Comparison of ENCODE assay signal across 2 cellular contexts in the genomic region with DNA sequence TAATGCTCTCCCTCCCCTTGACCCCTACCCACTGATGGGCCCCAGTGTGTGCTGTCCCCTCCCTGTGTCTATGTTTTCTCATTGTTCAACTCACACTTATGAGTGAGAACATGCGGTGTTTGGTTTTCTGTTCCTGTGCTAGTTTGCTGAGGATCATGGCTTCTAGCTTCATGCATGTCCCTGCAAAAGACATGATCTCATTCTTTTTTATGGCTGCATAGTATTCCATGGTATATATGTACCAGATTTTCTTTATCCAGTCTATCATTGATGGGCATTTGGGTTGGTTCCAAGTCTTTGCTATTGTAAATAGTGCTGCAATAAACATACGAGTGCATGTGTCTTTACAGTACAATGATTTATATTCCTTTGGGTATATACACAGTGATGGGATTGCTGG.
DNase-seq lines count a peak whose midpoint lies in the region; ATAC-seq, FAIRE-seq and TF ChIP-seq lines count a peak whose summit lies in the region.
"Not testable (repeated sequence)": the region's sequence is repeated elsewhere in the genome, so short reads cannot be mapped to it uniquely, and the experiment has no call there.

No MANE protein-coding gene starts in this region.

- POLR2A ChIA-PET in HEK293 (lab: Yijun Ruan, JAX): not testable (repeated sequence)
- POLR2A ChIA-PET in K562 (lab: Yijun Ruan, JAX): interaction anchor here (0.6 kb wide), 1 partner anchor 59 kb away, joined by 4 read pairs; no protein-coding TSS in a partner anchor

- not testable (repeated sequence) for H3K9ac ChIP-seq in K562 (ENCODE audit: insufficient read depth in 1 of 2, low read depth in 2 of 2, low read length in 2 of 2)

- not testable (repeated sequence) for TF ChIP-seq POLR2A in K562 (conservative IDR thresholded peaks at IDR 0.05)

- H3K4me2 ChIP-seq in K562 (ENCODE audit: insufficient read depth, low read length): not testable (repeated sequence)

- 85% methylated on average over 2 of the region's 2 CpGs for WGBS in K562 (ENCODE audit: insufficient coverage, low coverage, missing lambda C conversion rate)

- not testable (repeated sequence) for TF ChIP-seq CTCF in HEK293 (tag by site-specific recombination; IDR thresholded peaks at IDR 0.05); K562 (IDR thresholded peaks at IDR 0.05 in 2 of 3, conservative IDR thresholded peaks at IDR 0.05 in 1 of 3; ENCODE audit: insufficient read depth in 2 of 3, low read depth in 1 of 3, low read length in 3 of 3)

- in situ Hi-C loops in K562 (cut with MboI): not testable (repeated sequence)

- H3K27ac ChIP-seq in HEK293 (ENCODE audit: extremely low read depth, low read depth, low read length); K562 (ENCODE audit: extremely low read depth, low read depth, low read length): not testable (repeated sequence)

- TF ChIP-seq EP300 in K562 (IDR thresholded peaks at IDR 0.05; ENCODE audit: low read length): not testable (repeated sequence)

- not testable (repeated sequence) for H3K79me2 ChIP-seq in K562 (ENCODE audit: control insufficient read depth, insufficient read depth, low read length)

- BruUV-seq in K562 (replicated peaks; lab: Mats Ljungman, UMichigan): not testable (repeated sequence)

- H3K9me1 ChIP-seq in K562 (ENCODE audit: control insufficient read depth, insufficient read depth, low read length): not testable (repeated sequence)

- ATAC-seq in K562: not testable (repeated sequence)

- CTCF ChIA-PET in HEK293 (lab: Yijun Ruan, JAX): interaction anchor here (0.7 kb wide), 1 partner anchor 217 kb away, joined by 3 read pairs; no protein-coding TSS in a partner anchor
- CTCF ChIA-PET in K562 (lab: Yijun Ruan, JAX; ENCODE audit: low intra/inter-chr PET ratio): not testable (repeated sequence)

- H2AFZ ChIP-seq in K562 (ENCODE audit: low read depth, low read length): not testable (repeated sequence)

- FAIRE-seq in K562 (lab: Jason Lieb, UNC): not testable (repeated sequence)

- H3K36me3 ChIP-seq in HEK293 (ENCODE audit: control insufficient read depth in 2 of 2, insufficient read depth in 1 of 2, low read length in 2 of 2); K562 (ENCODE audit: control insufficient read depth, insufficient read depth, low read length): not testable (repeated sequence)

- not testable (repeated sequence) for H3K4me3 ChIP-seq in HEK293 (ENCODE audit: low read depth, low read length); K562

- not testable (repeated sequence) for TF ChIP-seq RAD21 in K562 (CRISPR knock-in tag; conservative IDR thresholded peaks at IDR 0.05 in 1 of 2, IDR thresholded peaks at IDR 0.05 in 1 of 2)

- H3K4me1 ChIP-seq in HEK293 (ENCODE audit: control insufficient read depth, insufficient read depth, low read length); K562 (replicated peaks in 1 of 2; ENCODE audit: control insufficient read depth in 2 of 2, insufficient read depth in 2 of 2, low read length in 2 of 2): not testable (repeated sequence)

- not testable (repeated sequence) for H3K9me3 ChIP-seq in HEK293 (ENCODE audit: control insufficient read depth, insufficient read depth, low read depth, low read length); K562 (replicated peaks; ENCODE audit: control insufficient read depth, insufficient read depth, low read depth, low read length)

- H3K27me3 ChIP-seq in K562 (ENCODE audit: control insufficient read depth in 2 of 2, insufficient read depth in 2 of 2, low read length in 2 of 2): not testable (repeated sequence)

- intact Hi-C loops in K562 (cut with micrococcal nuclease): not testable (repeated sequence)

- H4K20me1 ChIP-seq in K562 (replicated peaks; ENCODE audit: control insufficient read depth, insufficient read depth, low read length): not testable (repeated sequence)

- DNase-seq in K562 (ENCODE audit: extremely low read depth in 1 of 4, low spot score in 3 of 4): not testable (repeated sequence)

TF ChIP-seq in HEK293, 187 proteins besides CTCF, POLR2A, EP300 and RAD21:
- peak; percentile 84 for TF ChIP-seq ZNF146 (tag by site-specific recombination; IDR thresholded peaks at IDR 0.05)

TF ChIP-seq in K562, 482 proteins besides CTCF, POLR2A, EP300 and RAD21:
- TF ChIP-seq ZNF146 (CRISPR knock-in tag; IDR thresholded peaks at IDR 0.05; ENCODE audit: unreplicated experiment): peak; percentile 51
- peak; percentile 31; the same call in 1 of the 2 replicates for TF ChIP-seq BCOR (IDR thresholded peaks at IDR 0.05)
